27 cellular contexts compared by ENCODE assay signal in the genomic region with DNA sequence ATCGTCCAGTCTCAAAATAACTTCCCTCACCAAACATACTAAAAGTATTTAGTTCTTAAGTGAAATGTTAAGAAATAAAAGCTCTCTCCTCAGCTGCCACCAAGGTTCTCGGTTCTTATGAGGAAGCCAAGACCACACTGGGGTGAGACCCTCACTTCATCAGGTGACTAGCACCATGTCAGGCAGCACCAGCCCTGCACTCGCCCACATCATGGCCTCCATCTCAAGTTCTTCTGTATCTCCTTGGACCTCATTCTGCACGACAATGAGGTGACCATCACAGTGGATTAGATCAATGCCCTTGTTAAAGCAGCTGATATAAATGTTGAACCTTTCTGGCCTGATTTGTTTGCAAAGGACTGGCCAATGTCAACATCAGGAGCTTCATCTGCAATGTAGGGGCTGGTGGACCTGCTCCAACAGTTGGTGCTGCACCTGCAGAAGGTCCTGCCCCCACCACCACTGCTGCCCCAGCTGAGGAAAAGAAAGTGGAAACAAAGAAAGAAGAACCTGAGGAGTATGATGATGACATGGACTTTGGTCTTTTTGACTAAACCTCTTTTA.
"Had no signal": no experiment of that assay in that cellular context is flagged by ENCODE, and none has a peak within 500 bp of the region (broad histone marks: within the 10 kb centered on the region; RNA-seq: fewer than 3 reads in every experiment).

No MANE protein-coding gene starts in this region.

- H3K9me3 ChIP-seq: adrenal gland had no signal

- H3K27ac ChIP-seq: adrenal gland, SK-N-MC had no signal

- DNase-seq: activated B cell treated with CpG ODN at 0.5 μM for 24 hours; activated CD4-positive, alpha-beta T cell treated with anti-CD3 and anti-CD28 coated beads for 1 hour; activated CD8-positive, alpha-beta memory T cell treated with anti-CD3 and anti-CD28 coated beads, Interleukin-2, amount 50 U/mL, for 48 hours; activated CD8-positive, alpha-beta T cell treated with anti-CD3 and anti-CD28 coated beads, Interleukin-2, amount 10 ng/mL, durations not matched to agents 7 days and 5 days; activated naive CD4-positive, alpha-beta T cell treated with anti-CD3 and anti-CD28 coated beads, Interleukin-2, amount 50 U/mL, for 16 hours; activated naive CD8-positive, alpha-beta T cell treated with anti-CD3 and anti-CD28 coated beads, Interleukin-2, amount 10 ng/mL, durations not matched to agents 7 days and 5 days; adrenal gland; anterior cingulate cortex; KG1; NCI-H1048; NCI-H1694; NCI-H2029; NCI-H2107; NCI-H2171 treated with DMSO at 0.1 percent for 48 hours; NCI-H226; NCI-H526; NCI-H774; NK-92 treated with Interleukin-12 subunit alpha and Interleukin-12 subunit beta, amount 100 ng/mL, for 24 hours; OCI-M1; RPMI8226; T-cell; T-helper 2 cell; T1000 had no signal

- H3K27ac Mint-ChIP-seq: activated B cell treated with CpG ODN at 0.5 μM for 24 hours; activated CD8-positive, alpha-beta T cell treated with anti-CD3 and anti-CD28 coated beads, Interleukin-2, amount 10 ng/mL, durations not matched to agents 7 days and 5 days; activated naive CD8-positive, alpha-beta T cell treated with anti-CD3 and anti-CD28 coated beads, Interleukin-2, amount 10 ng/mL, durations not matched to agents 7 days and 5 days; IgD-negative memory B cell had no signal

- H3K27me3 Mint-ChIP-seq: activated B cell treated with CpG ODN at 0.5 μM for 24 hours; activated naive CD8-positive, alpha-beta T cell treated with anti-CD3 and anti-CD28 coated beads, Interleukin-2, amount 10 ng/mL, durations not matched to agents 7 days and 5 days; IgD-negative memory B cell; T-cell had no signal

- H3K4me3 Mint-ChIP-seq: activated B cell treated with CpG ODN at 0.5 μM for 24 hours; activated CD8-positive, alpha-beta T cell treated with anti-CD3 and anti-CD28 coated beads, Interleukin-2, amount 10 ng/mL, durations not matched to agents 7 days and 5 days; activated naive CD8-positive, alpha-beta T cell treated with anti-CD3 and anti-CD28 coated beads, Interleukin-2, amount 10 ng/mL, durations not matched to agents 7 days and 5 days; IgD-negative memory B cell; T-cell had no signal

- H3K27me3 ChIP-seq: adrenal gland had no signal

- H3K4me1 ChIP-seq: adrenal gland had no signal

- ATAC-seq: activated CD8-positive, alpha-beta T cell treated with anti-CD3 and anti-CD28 coated beads, Interleukin-2, amount 10 ng/mL, durations not matched to agents 7 days and 5 days; Panc1; Right ventricle myocardium inferior; T-cell had no signal

- H3K4me3 ChIP-seq: adrenal gland, SK-N-MC had no signal

- H3K9me3 Mint-ChIP-seq: activated B cell treated with CpG ODN at 0.5 μM for 24 hours; activated naive CD8-positive, alpha-beta T cell treated with anti-CD3 and anti-CD28 coated beads, Interleukin-2, amount 10 ng/mL, durations not matched to agents 7 days and 5 days; IgD-negative memory B cell; T-cell had no signal
